Comparison of ENCODE assay signal across 22 cellular contexts in the genomic region with DNA sequence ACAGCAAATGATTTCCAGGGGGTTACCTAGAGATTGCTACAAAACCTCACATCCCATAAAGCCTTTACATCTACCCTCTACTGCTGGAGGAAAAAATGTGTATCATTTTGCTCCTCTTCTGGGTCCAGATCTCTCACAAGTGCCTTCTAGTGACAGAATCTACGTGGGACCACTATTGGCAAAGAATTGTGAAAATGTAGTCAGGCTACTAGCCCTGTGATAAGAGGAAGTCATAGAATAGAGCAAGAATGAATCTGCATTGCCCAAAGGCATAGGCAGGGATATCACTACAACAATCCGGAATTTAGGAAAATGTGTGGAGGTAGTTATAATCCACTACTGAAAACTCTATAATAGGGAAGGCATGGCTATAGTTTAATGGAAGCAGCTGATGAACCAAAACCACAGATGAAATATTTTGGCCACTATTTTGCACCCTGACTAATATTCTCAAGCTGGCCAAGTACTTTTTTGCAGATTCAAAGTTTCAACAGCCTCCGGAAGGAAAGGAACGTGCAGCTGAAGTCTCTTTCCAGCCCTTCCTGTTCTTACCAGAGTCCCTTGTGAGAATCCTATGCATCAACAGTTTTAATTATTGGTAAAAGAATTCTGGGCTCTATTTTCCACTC.
DNase-seq lines count a peak whose midpoint lies in the region; ATAC-seq, FAIRE-seq and TF ChIP-seq lines count a peak whose summit lies in the region.
"Had no signal": no experiment of that assay in that cellular context is flagged by ENCODE, and none has a peak within 500 bp of the region (broad histone marks: within the 10 kb centered on the region; RNA-seq: fewer than 3 reads in every experiment).

No MANE protein-coding gene starts in this region.

- H3K27me3 ChIP-seq in ACC112 (ENCODE audit: insufficient read depth, low read length) (no peaks in the 10 kb centered on the region), testis (no peaks in the 10 kb centered on the region), small intestine (ENCODE audit: control insufficient read depth in 2 of 2, insufficient read depth in 2 of 2, low read length in 2 of 2) (no peaks in the 10 kb centered on the region)
- H3K27me3 ChIP-seq: SJSA1, tibial nerve had no signal

- no peak overlapping the region for H3K27ac ChIP-seq in ACC112 (ENCODE audit: low read depth, low read length)
- H3K27ac ChIP-seq in testis = no peak overlapping the region
- H3K27ac ChIP-seq in small intestine (ENCODE audit: low read depth in 1 of 2, low read length in 1 of 2) = no peak overlapping the region
- H3K27ac ChIP-seq: SJSA1, tibial nerve had no signal

- peak overlapping the region; percentile 15 for H2AFZ ChIP-seq in ACC112 (ENCODE audit: low read length, unreplicated experiment)

- no peak overlapping the region for H3K4me3 ChIP-seq in ACC112 (ENCODE audit: low read depth, low read length)
- H3K4me3 ChIP-seq in foreskin fibroblast (ENCODE audit: low read depth in 1 of 2, low read length in 2 of 2) = no peak overlapping the region
- no peak overlapping the region for H3K4me3 ChIP-seq in testis
- H3K4me3 ChIP-seq in small intestine (ENCODE audit: low read depth in 1 of 2, low read length in 2 of 2) = no peak overlapping the region
- H3K4me3 ChIP-seq: SJSA1, tibial nerve had no signal

- 73 to 88% methylated on average over 4 of the region's 4 CpGs for WGBS in testis, 2 donors
- WGBS in small intestine, 3 donors = 79 to 86% (median 82%) methylated on average over 4 of the region's 4 CpGs

- H3K4me1 ChIP-seq in ACC112 (ENCODE audit: control insufficient read depth, insufficient read depth, low read length, unreplicated experiment) = peaks cover 31% of the 10 kb centered on the region
- H3K4me1 ChIP-seq in testis = no peaks in the 10 kb centered on the region
- peaks cover 0 to 4% of the 10 kb centered on the region in 2 donors for H3K4me1 ChIP-seq in small intestine (ENCODE audit: control insufficient read depth in 2 of 2, insufficient read depth in 1 of 2, low read depth in 1 of 2, low read length in 1 of 2)

- H3K79me2 ChIP-seq in ACC112 (ENCODE audit: control insufficient read depth, insufficient read depth, low read length, unreplicated experiment) = no peaks in the 10 kb centered on the region

- intact Hi-C loops in testis (cut with DNase I; ENCODE audit: low total_unique reads) = no loop called here

- TF ChIP-seq CTCF in foreskin fibroblast (IDR thresholded peaks at IDR 0.05; ENCODE audit: low read depth, low read length) (no peak), testis (IDR thresholded peaks at IDR 0.05) (no peak)

- TF ChIP-seq POLR2A in testis (IDR thresholded peaks at IDR 0.05) = no peak

- no peaks in the 10 kb centered on the region for H3K36me3 ChIP-seq in ACC112 (ENCODE audit: insufficient read depth, low read length)
- H3K36me3 ChIP-seq in testis (ENCODE audit: low read depth, missing control alignments) = no peaks in the 10 kb centered on the region
- no peaks in the 10 kb centered on the region for H3K36me3 ChIP-seq in small intestine (ENCODE audit: control insufficient read depth in 2 of 2, insufficient read depth in 2 of 2, low read length in 2 of 2)
- H3K36me3 ChIP-seq: SJSA1, tibial nerve had no signal

- no peak for ATAC-seq in esophagus mucosa
- ATAC-seq: activated naive CD4-positive, alpha-beta T cell treated with anti-CD3 and anti-CD28 coated beads, Interleukin-2, amount 50 U/mL, for 72 hours; activated T-cell treated with anti-CD3 and anti-CD28 coated beads, Interleukin-2, amount 50 U/mL, for 72 hours; stimulated activated memory B cell treated with anti-CD40 and anti-IgM and Interleukin-4, amounts not matched to agents 10 μg/mL and 1 μg/mL and 100 μg/mL, for 72 hours had no signal

- no peak for FAIRE-seq in small intestine (lab: Jason Lieb, UNC)
- FAIRE-seq: GM19239 had no signal

- H3K9me3 ChIP-seq in testis (no peaks in the 10 kb centered on the region), small intestine (ENCODE audit: control insufficient read depth, low read depth) (no peaks in the 10 kb centered on the region)
- H3K9me3 ChIP-seq: SJSA1, tibial nerve had no signal

- DNase-seq in EL (peak; percentile 67), RPMI7951 (ENCODE audit: low read depth) (peak; percentile 90), foreskin fibroblast (peak; percentile 69 to 85), testis (no peak), small intestine (no peak)
- DNase-seq in activated CD4-positive, alpha-beta T cell treated with anti-CD3 and anti-CD28 coated beads for 4 hours = no peak
- DNase-seq: ACHN; activated CD4-positive, CD25-positive, alpha-beta regulatory T cell; activated CD8-positive, alpha-beta memory T cell treated with anti-CD3 and anti-CD28 coated beads for 24 hours; activated T-cell treated with anti-CD3 and anti-CD28 coated beads, Interleukin-2, amount 50 U/mL, for 72 hours; HCEC 1CT; immature natural killer cell; NCI-H1105; NCI-H524; nephron progenitor cell had no signal

Comparison
In these comparisons a context has a peak if more than half of its experiments do, and no peak if none do; other contexts are left out.
1. DNase-seq: peak in EL (single experiment), RPMI7951 (single experiment) and foreskin fibroblast (2 of 2); none in testis (single experiment), activated CD4-positive, alpha-beta T cell treated with anti-CD3 and anti-CD28 coated beads for 4 hours (0 of 2) and small intestine (single experiment).